In the genomic region with DNA sequence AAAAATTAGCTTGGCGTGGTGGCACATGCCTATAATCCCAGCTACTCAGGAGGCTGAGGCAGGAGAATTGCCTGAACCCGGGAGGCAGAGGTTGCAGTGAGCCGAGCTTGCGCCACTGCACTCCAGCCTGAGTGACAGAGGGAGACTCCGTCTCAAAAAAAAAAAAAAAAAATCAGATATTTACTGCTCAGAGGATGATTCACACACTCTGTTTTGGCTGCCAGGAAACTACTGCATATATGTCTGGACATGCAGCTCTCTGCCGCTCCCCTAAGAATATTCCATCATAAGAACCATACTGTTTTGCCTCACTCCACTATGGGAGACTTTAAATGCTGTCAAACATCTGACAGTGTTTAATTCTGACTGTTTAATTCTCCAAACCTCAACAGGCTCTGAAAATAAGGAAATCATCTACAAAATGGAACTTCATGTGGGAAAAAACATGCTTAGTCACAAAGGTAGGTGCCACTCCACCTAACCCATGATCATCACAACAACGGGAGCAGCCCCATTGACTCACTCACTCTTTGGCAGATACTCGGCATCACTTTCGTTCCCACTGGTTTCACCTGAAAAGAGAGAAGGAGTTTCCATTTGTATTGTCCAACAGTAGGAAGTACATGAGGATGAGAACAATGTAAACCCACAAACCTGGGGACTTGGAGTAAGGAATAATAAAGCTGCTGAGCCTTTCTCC, we compare ENCODE assay signal across 20 cellular contexts. TPM values are rescaled to one million over a fixed set of nuclear protein-coding genes. Genes with fewer than 3 reads are reported as not detected.
DNase-seq lines count a peak whose midpoint lies in the region; ATAC-seq and TF ChIP-seq lines count a peak whose summit lies in the region.
"Had no signal": no experiment of that assay in that cellular context is flagged by ENCODE, and none has a peak within 500 bp of the region (broad histone marks: within the 10 kb centered on the region; RNA-seq: fewer than 3 reads in every experiment).

No MANE protein-coding gene starts in this region.

- in situ Hi-C loops in astrocyte of the spinal cord (cut with HindIII; ENCODE audit: low sequenced_read_pairs): no loop called here

- no peaks in the 10 kb centered on the region for H3F3A ChIP-seq in SK-N-SH (replicated peaks; ENCODE audit: insufficient read depth)

- H4K20me1 ChIP-seq in SK-N-SH (ENCODE audit: insufficient read depth): no peaks in the 10 kb centered on the region

- TF ChIP-seq CTCF in SK-N-SH (IDR thresholded peaks at IDR 0.05) (no peak), astrocyte of the spinal cord (IDR thresholded peaks at IDR 0.05; ENCODE audit: low read depth, low read length) (no peak), foreskin keratinocyte (conservative IDR thresholded peaks at IDR 0.05) (no peak), vagina (IDR thresholded peaks at IDR 0.05) (no peak), left lung (IDR thresholded peaks at IDR 0.05) (no peak), right lobe of liver (IDR thresholded peaks at IDR 0.05) (no peak)

- intact Hi-C loops in vagina (cut with DNase I): no loop called here
- intact Hi-C loops in left lung (cut with DNase I): no loop called here
- intact Hi-C loops in right lobe of liver (cut with DNase I): no loop called here

- WGBS in SK-N-SH (ENCODE audit: low lambda C conversion rate): 44% methylated on average over 9 of the region's 9 CpGs
- WGBS in right lobe of liver (ENCODE audit: insufficient coverage, low coverage, low lambda C conversion rate, missing lambda C conversion rate): 93% methylated on average over 8 of the region's 9 CpGs

- no peak overlapping the region for H3K4me3 ChIP-seq in SK-N-SH (ENCODE audit: low read depth in 2 of 2, low read length in 1 of 2)
- H3K4me3 ChIP-seq in astrocyte of the spinal cord (ENCODE audit: low read depth, low read length): no peak overlapping the region
- no peak overlapping the region for H3K4me3 ChIP-seq in vagina
- H3K4me3 ChIP-seq in left lung: no peak overlapping the region
- H3K4me3 ChIP-seq in right lobe of liver: no peak overlapping the region
- H3K4me3 ChIP-seq: left ventricle myocardium inferior, uterus had no signal

- H3K9ac ChIP-seq in SK-N-SH: no peak overlapping the region

- ATAC-seq in SK-N-SH treated with all-trans-retinoic acid at 6 μM for 48 hours (no peak), foreskin keratinocyte (peak; percentile 93), left lung (no peak), HG03159 (IDR thresholded peaks at IDR 0.05; ENCODE audit: unreplicated experiment) (no peak), right lobe of liver (no peak)
- ATAC-seq: CD8-positive, alpha-beta T cell had no signal

- peak overlapping the region; percentile 43; the same call in 1 of the 2 replicates for H2AFZ ChIP-seq in SK-N-SH (ENCODE audit: low read depth)

- H3K27ac ChIP-seq in SK-N-SH (ENCODE audit: low read depth in 2 of 2, low read length in 1 of 2) (no peak overlapping the region), foreskin keratinocyte (peak overlapping the region; percentile 99), vagina (peak overlapping the region; percentile 67), left lung (no peak overlapping the region), right lobe of liver (no peak overlapping the region)
- H3K27ac ChIP-seq: left ventricle myocardium inferior, uterus had no signal

- no peak for TF ChIP-seq RAD21 in SK-N-SH (IDR thresholded peaks at IDR 0.05; ENCODE audit: low read length)

- H3K4me2 ChIP-seq in SK-N-SH: no peak overlapping the region

- no peak for TF ChIP-seq POLR2A in vagina (IDR thresholded peaks at IDR 0.05)
- TF ChIP-seq POLR2A in right lobe of liver (IDR thresholded peaks at IDR 0.05): no peak

- CTCF ChIA-PET in SK-N-SH (lab: Yijun Ruan, JAX): no interaction called here

- H3K9me2 ChIP-seq in SK-N-SH: no peaks in the 10 kb centered on the region

- H3K9me3 ChIP-seq in SK-N-SH: no peaks in the 10 kb centered on the region
- H3K9me3 ChIP-seq in vagina: no peaks in the 10 kb centered on the region
- H3K9me3 ChIP-seq in left lung: no peaks in the 10 kb centered on the region
- H3K9me3 ChIP-seq in right lobe of liver: no peaks in the 10 kb centered on the region
- H3K9me3 ChIP-seq: left ventricle myocardium inferior, uterus had no signal

- H3K79me2 ChIP-seq in SK-N-SH (ENCODE audit: insufficient read depth): no peaks in the 10 kb centered on the region

- DNase-seq in SK-N-SH (no peak), astrocyte of the spinal cord (ENCODE audit: low read depth, low spot score) (peak; percentile 10), foreskin keratinocyte (peak; percentile 97 to 99), vagina (ENCODE audit: extremely low spot score in 2 of 2) (no peak), left lung (no peak), right lobe of liver (no peak)
- DNase-seq: ACHN; activated CD4-positive, alpha-beta T cell treated with anti-CD3 and anti-CD28 coated beads for 1 hour; activated naive CD4-positive, alpha-beta T cell treated with anti-CD3 and anti-CD28 coated beads, Interleukin-2, amount 10 ng/mL, durations not matched to agents 7 days and 5 days; caudate nucleus; CD8-positive, alpha-beta T cell; KBM-7; left ventricle myocardium inferior; NCI-H1436; NCI-H69; RPMI8226; stimulated activated CD4-positive, alpha-beta T cell treated with anti-CD3 and anti-CD28 coated beads, Interleukin-4, amount 100 ng/mL, for 1 hour; uterus had no signal

- no peaks in the 10 kb centered on the region for H3K36me3 ChIP-seq in SK-N-SH (replicated peaks in 1 of 2; ENCODE audit: control insufficient read depth in 1 of 2, insufficient read depth in 2 of 2, low read length in 1 of 2)
- peaks cover 0 to 24% of the 10 kb centered on the region in 2 donors for H3K36me3 ChIP-seq in vagina
- no peaks in the 10 kb centered on the region for H3K36me3 ChIP-seq in left lung
- peaks cover 0 to 15% (median 0%) of the 10 kb centered on the region in 4 donors for H3K36me3 ChIP-seq in right lobe of liver
- H3K36me3 ChIP-seq: uterus had no signal

- no peaks in the 10 kb centered on the region; the same call in 1 of the 2 replicates for H3K27me3 ChIP-seq in SK-N-SH (ENCODE audit: insufficient read depth)
- H3K27me3 ChIP-seq in foreskin keratinocyte: no peaks in the 10 kb centered on the region
- H3K27me3 ChIP-seq in vagina: no peaks in the 10 kb centered on the region
- H3K27me3 ChIP-seq in left lung: no peaks in the 10 kb centered on the region
- H3K27me3 ChIP-seq in right lobe of liver: no peaks in the 10 kb centered on the region
- H3K27me3 ChIP-seq: uterus had no signal

- POLR2A ChIA-PET in SK-N-SH (lab: Yijun Ruan, JAX): no interaction called here

- H3K4me1 ChIP-seq in SK-N-SH (ENCODE audit: control insufficient read depth in 1 of 2, insufficient read depth in 2 of 2, low read depth in 1 of 2, low read length in 1 of 2): no peaks in the 10 kb centered on the region; a peak in 1 of 4 replicates
- peaks cover 14% of the 10 kb centered on the region for H3K4me1 ChIP-seq in foreskin keratinocyte
- no peaks in the 10 kb centered on the region for H3K4me1 ChIP-seq in vagina
- H3K4me1 ChIP-seq in left lung: no peaks in the 10 kb centered on the region
- H3K4me1 ChIP-seq in right lobe of liver: no peaks in the 10 kb centered on the region
- H3K4me1 ChIP-seq: left ventricle myocardium inferior, uterus had no signal

- no peak for TF ChIP-seq EP300 in SK-N-SH (IDR thresholded peaks at IDR 0.05; ENCODE audit: borderline replicate concordance in 1 of 2, low read depth in 1 of 2, low read length in 1 of 2)

TF ChIP-seq in SK-N-SH, 30 proteins besides CTCF, POLR2A, EP300 and RAD21:
- no peak for TF ChIP-seq TEAD4 (IDR thresholded peaks at IDR 0.05; ENCODE audit: borderline replicate concordance, insufficient read depth)

TF ChIP-seq in SK-N-SH treated with all-trans-retinoic acid at 6 μM for 48 hours, 23 proteins besides CTCF, POLR2A, EP300 and RAD21 (continues in another document):
- TF ChIP-seq ISL1 (CRISPR knock-in tag; IDR thresholded peaks at IDR 0.05): no peak
- TF ChIP-seq, protein P1, sequence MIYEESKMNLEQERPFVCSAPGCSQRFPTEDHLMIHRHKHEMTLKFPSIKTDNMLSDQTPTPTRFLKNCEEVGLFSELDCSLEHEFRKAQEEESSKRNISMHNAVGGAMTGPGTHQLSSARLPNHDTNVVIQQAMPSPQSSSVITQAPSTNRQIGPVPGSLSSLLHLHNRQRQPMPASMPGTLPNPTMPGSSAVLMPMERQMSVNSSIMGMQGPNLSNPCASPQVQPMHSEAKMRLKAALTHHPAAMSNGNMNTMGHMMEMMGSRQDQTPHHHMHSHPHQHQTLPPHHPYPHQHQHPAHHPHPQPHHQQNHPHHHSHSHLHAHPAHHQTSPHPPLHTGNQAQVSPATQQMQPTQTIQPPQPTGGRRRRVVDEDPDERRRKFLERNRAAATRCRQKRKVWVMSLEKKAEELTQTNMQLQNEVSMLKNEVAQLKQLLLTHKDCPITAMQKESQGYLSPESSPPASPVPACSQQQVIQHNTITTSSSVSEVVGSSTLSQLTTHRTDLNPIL (CRISPR knock-in tag; IDR thresholded peaks at IDR 0.05; ENCODE audit: low read depth): no peak
- TF ChIP-seq, protein P2, sequence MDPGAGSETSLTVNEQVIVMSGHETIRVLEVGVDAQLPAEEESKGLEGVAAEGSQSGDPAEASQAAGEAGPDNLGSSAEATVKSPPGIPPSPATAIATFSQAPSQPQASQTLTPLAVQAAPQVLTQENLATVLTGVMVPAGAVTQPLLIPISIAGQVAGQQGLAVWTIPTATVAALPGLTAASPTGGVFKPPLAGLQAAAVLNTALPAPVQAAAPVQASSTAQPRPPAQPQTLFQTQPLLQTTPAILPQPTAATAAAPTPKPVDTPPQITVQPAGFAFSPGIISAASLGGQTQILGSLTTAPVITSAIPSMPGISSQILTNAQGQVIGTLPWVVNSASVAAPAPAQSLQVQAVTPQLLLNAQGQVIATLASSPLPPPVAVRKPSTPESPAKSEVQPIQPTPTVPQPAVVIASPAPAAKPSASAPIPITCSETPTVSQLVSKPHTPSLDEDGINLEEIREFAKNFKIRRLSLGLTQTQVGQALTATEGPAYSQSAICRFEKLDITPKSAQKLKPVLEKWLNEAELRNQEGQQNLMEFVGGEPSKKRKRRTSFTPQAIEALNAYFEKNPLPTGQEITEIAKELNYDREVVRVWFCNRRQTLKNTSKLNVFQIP (CRISPR knock-in tag; IDR thresholded peaks at IDR 0.05; ENCODE audit: borderline replicate concordance, low read depth): no peak
- TF ChIP-seq ZNF8 (CRISPR knock-in tag; IDR thresholded peaks at IDR 0.05): no peak
- no peak for TF ChIP-seq ZFP30 (CRISPR knock-in tag; IDR thresholded peaks at IDR 0.05)

RNA-seq across cellular contexts. Expression of a gene that starts 29.3 kb away (rescaled TPM):
- polyA plus RNA-seq in SK-N-SH (2012; rRNA removed): 16.1 and 19.6 TPM in 2 replicates
- polyA plus RNA-seq in SK-N-SH (2012; cell fraction: cytosol; rRNA removed): 23.3 and 34.4 TPM in 2 replicates
- polyA plus RNA-seq in SK-N-SH (2012; cell fraction: nucleus; rRNA removed): 3.3 and 6.0 TPM in 2 replicates
- 56.6 and 57.8 TPM in 2 replicates for total RNA-seq in foreskin keratinocyte
- 45.1 and 50.4 TPM in 2 replicates for polyA plus RNA-seq in foreskin keratinocyte
- 28.5 TPM for total RNA-seq in vagina
- total RNA-seq in left lung: 10 to 100 TPM; 29.4 to 33.9 TPM
- total RNA-seq in right lobe of liver: 10 to 100 TPM; 16.4 to 32.0 (median 22.6) TPM

RNA-seq across cellular contexts. Expression of a gene that starts 59.2 kb away (rescaled TPM):
- polyA plus RNA-seq in SK-N-SH (2012; rRNA removed): 0.02 and 0.03 TPM in 2 replicates
- 0.04 and 0.06 TPM in 2 replicates for polyA plus RNA-seq in SK-N-SH (2012; cell fraction: cytosol; rRNA removed)
- polyA plus RNA-seq in SK-N-SH (2012; cell fraction: nucleus; rRNA removed): 0.05 and 0.18 TPM in 2 replicates
- total RNA-seq in foreskin keratinocyte: 6.1 and 6.9 TPM in 2 replicates
- polyA plus RNA-seq in foreskin keratinocyte: 1.9 and 2.6 TPM in 2 replicates
- 25.5 TPM for total RNA-seq in vagina
- total RNA-seq in left lung: 1 to 10 TPM; 3.2 to 4.7 TPM
- 1 to 10 TPM; 2.5 to 5.1 (median 4.4) TPM for total RNA-seq in right lobe of liver

Comparison
In these comparisons a context has a peak if more than half of its experiments do, and no peak if none do; other contexts are left out.
1. DNase-seq: peak in astrocyte of the spinal cord (single experiment) and foreskin keratinocyte (2 of 2); none in SK-N-SH (single experiment), vagina (0 of 2), left lung (0 of 2) and right lobe of liver (0 of 3).
2. H3K27ac ChIP-seq: peak in foreskin keratinocyte (single experiment) and vagina (single experiment); none in SK-N-SH (0 of 2), left lung (0 of 2) and right lobe of liver (0 of 3).